In the genomic region with DNA sequence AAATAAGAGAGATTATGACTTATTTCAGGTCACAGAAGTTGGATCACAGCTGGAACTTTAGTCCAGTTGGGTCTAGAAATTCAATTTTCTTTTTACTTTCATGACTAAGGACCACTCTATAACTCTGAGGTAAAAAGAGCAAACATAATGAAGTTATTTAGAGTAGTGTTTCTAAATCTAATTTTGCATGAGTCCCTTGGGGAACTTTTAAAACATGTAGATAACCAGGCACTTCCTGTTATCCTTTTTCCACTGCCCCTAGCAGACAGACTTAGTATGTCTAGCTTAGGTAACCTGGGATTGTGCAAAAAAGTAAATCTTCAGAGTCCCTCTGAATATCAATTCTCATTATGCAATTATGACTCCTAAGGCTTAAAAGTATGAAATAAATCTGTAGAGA, we compare ENCODE assay signal across 1 cellular context.
TF ChIP-seq lines count a peak whose summit lies in the region.

No MANE protein-coding gene starts in this region.

TF ChIP-seq in SK-N-SH, 30 proteins besides CTCF, POLR2A, EP300 and RAD21 (continued from another document):
- TF ChIP-seq, protein P1, sequence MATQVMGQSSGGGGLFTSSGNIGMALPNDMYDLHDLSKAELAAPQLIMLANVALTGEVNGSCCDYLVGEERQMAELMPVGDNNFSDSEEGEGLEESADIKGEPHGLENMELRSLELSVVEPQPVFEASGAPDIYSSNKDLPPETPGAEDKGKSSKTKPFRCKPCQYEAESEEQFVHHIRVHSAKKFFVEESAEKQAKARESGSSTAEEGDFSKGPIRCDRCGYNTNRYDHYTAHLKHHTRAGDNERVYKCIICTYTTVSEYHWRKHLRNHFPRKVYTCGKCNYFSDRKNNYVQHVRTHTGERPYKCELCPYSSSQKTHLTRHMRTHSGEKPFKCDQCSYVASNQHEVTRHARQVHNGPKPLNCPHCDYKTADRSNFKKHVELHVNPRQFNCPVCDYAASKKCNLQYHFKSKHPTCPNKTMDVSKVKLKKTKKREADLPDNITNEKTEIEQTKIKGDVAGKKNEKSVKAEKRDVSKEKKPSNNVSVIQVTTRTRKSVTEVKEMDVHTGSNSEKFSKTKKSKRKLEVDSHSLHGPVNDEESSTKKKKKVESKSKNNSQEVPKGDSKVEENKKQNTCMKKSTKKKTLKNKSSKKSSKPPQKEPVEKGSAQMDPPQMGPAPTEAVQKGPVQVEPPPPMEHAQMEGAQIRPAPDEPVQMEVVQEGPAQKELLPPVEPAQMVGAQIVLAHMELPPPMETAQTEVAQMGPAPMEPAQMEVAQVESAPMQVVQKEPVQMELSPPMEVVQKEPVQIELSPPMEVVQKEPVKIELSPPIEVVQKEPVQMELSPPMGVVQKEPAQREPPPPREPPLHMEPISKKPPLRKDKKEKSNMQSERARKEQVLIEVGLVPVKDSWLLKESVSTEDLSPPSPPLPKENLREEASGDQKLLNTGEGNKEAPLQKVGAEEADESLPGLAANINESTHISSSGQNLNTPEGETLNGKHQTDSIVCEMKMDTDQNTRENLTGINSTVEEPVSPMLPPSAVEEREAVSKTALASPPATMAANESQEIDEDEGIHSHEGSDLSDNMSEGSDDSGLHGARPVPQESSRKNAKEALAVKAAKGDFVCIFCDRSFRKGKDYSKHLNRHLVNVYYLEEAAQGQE (IDR thresholded peaks at IDR 0.05; ENCODE audit: low read depth, low read length) = no peak
- TF ChIP-seq MXI1 (IDR thresholded peaks at IDR 0.05; ENCODE audit: low read depth, low read length) (no peak), YY1 (IDR thresholded peaks at IDR 0.05; ENCODE audit: low read depth) (no peak), JUND (IDR thresholded peaks at IDR 0.05) (no peak)
- TF ChIP-seq, protein P2, sequence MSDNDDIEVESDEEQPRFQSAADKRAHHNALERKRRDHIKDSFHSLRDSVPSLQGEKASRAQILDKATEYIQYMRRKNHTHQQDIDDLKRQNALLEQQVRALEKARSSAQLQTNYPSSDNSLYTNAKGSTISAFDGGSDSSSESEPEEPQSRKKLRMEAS (IDR thresholded peaks at IDR 0.05; ENCODE audit: low read depth) = no peak
